34 cellular contexts compared by ENCODE assay signal in genomic region chr7:84314263-84314662, GRCh38.
"Had no signal": no experiment of that assay in that cellular context is flagged by ENCODE, and none has a peak within 500 bp of the region (broad histone marks: within the 10 kb centered on the region; RNA-seq: fewer than 3 reads in every experiment).

No MANE protein-coding gene starts in this region.

- H3K4me2 ChIP-seq: smooth muscle cell had no signal

- H3K36me3 Mint-ChIP-seq: activated CD4-positive, alpha-beta memory T cell treated with anti-CD3 and anti-CD28 coated beads for 36 hours; activated naive CD8-positive, alpha-beta T cell treated with anti-CD3 and anti-CD28 coated beads for 36 hours; brain; stimulated activated naive B cell treated with anti-CD40 and anti-IgM and Interleukin-4, amounts not matched to agents 10 μg/mL and 1 μg/mL and 100 μg/mL, for 72 hours had no signal

- H3K36me3 ChIP-seq: adrenal gland, cardiac muscle cell, left lung, lower lobe of right lung, neutrophil, stomach, suprapubic skin, tibial artery had no signal

- H3K27ac ChIP-seq: adrenal gland, cardiac muscle cell, coronary artery, foreskin keratinocyte, left lung, lower lobe of right lung, neutrophil, stomach, suprapubic skin, tibial artery, VCaP had no signal

- H3K4me1 Mint-ChIP-seq: activated naive CD8-positive, alpha-beta T cell treated with anti-CD3 and anti-CD28 coated beads for 36 hours; brain; nephron progenitor cell; stimulated activated naive B cell treated with anti-CD40 and anti-IgM and Interleukin-4, amounts not matched to agents 10 μg/mL and 1 μg/mL and 100 μg/mL, for 72 hours had no signal

- H3K4me3 Mint-ChIP-seq: activated CD4-positive, alpha-beta memory T cell treated with anti-CD3 and anti-CD28 coated beads for 36 hours; activated naive CD4-positive, alpha-beta T cell treated with anti-CD3 and anti-CD28 coated beads for 36 hours; activated naive CD8-positive, alpha-beta T cell treated with anti-CD3 and anti-CD28 coated beads for 36 hours; activated T-helper 1 cell treated with anti-CD3 and anti-CD28 coated beads, Interleukin-12 subunit alpha, Interleukin-12 subunit beta, Interleukin-2, Interleukin-4 antibody, amounts not matched to agents 30 ng/mL and 10 ng/mL and 1 ng/mL, durations not matched to agents 14 hours and 24 hours and 36 hours; brain; effector memory CD8-positive, alpha-beta T cell; nephron progenitor cell; stimulated activated naive B cell treated with anti-CD40 and anti-IgM and Interleukin-4, amounts not matched to agents 10 μg/mL and 1 μg/mL and 100 μg/mL, for 72 hours; T-helper 1 cell treated with Interleukin-12 subunit alpha and Interleukin-12 subunit beta and Interleukin-4 antibody, amounts not matched to agents 30 μg/mL and 1 μg/mL, for 36 hours had no signal

- H3K27ac Mint-ChIP-seq: activated CD4-positive, alpha-beta memory T cell treated with anti-CD3 and anti-CD28 coated beads for 36 hours; activated naive CD4-positive, alpha-beta T cell treated with anti-CD3 and anti-CD28 coated beads for 36 hours; activated naive CD8-positive, alpha-beta T cell treated with anti-CD3 and anti-CD28 coated beads for 36 hours; activated T-helper 1 cell treated with anti-CD3 and anti-CD28 coated beads, Interleukin-12 subunit alpha, Interleukin-12 subunit beta, Interleukin-2, Interleukin-4 antibody, amounts not matched to agents 30 ng/mL and 10 ng/mL and 1 ng/mL, durations not matched to agents 14 hours and 24 hours and 36 hours; brain; effector memory CD8-positive, alpha-beta T cell; nephron progenitor cell; stimulated activated naive B cell treated with anti-CD40 and anti-IgM and Interleukin-4, amounts not matched to agents 10 μg/mL and 1 μg/mL and 100 μg/mL, for 72 hours; T-helper 1 cell treated with Interleukin-12 subunit alpha and Interleukin-12 subunit beta and Interleukin-4 antibody, amounts not matched to agents 30 μg/mL and 1 μg/mL, for 36 hours had no signal

- H3K4me1 ChIP-seq: adrenal gland, foreskin keratinocyte, left lung, lower lobe of right lung, stomach, suprapubic skin, tibial artery had no signal

- H3K9me3 ChIP-seq: adrenal gland, left lung, lower lobe of right lung, neutrophil, stomach, suprapubic skin, tibial artery had no signal

- DNase-seq: activated CD4-positive, alpha-beta memory T cell treated with anti-CD3 and anti-CD28 coated beads for 36 hours; activated CD4-positive, alpha-beta T cell treated with anti-CD3 and anti-CD28 coated beads for 4 hours; activated CD8-positive, alpha-beta memory T cell treated with anti-CD3 and anti-CD28 coated beads, Interleukin-2, amount 50 U/mL, for 4 hours; activated effector memory CD4-positive, alpha-beta T cell treated with anti-CD3 and anti-CD28 coated beads, Interleukin-2, amount 50 U/mL, for 16 hours; activated naive CD4-positive, alpha-beta T cell treated with anti-CD3 and anti-CD28 coated beads for 36 hours; activated naive CD8-positive, alpha-beta T cell treated with anti-CD3 and anti-CD28 coated beads for 36 hours; activated T-cell treated with anti-CD3 and anti-CD28 coated beads, Interleukin-2, amount 50 U/mL, for 1 hour; adrenal gland; aorta; effector memory CD8-positive, alpha-beta T cell; erythroblast; foreskin keratinocyte; left lung; lower lobe of right lung; mesenchymal stem cell; nephron progenitor cell; stimulated activated CD4-positive, alpha-beta T cell treated with anti-CD3 and anti-CD28 coated beads, Interleukin-1b, Interleukin-23, amount 100 ng/mL, for 48 hours; stimulated activated CD4-positive, alpha-beta T cell treated with anti-CD3 and anti-CD28 coated beads, Interleukin-4, amount 100 ng/mL, for 4 hours; stimulated activated CD8-positive, alpha-beta memory T cell treated with anti-CD3 and anti-CD28 coated beads, Interleukin-4, amount 100 ng/mL, for 48 hours; stimulated activated naive B cell treated with anti-CD40 and anti-IgM and Interleukin-4, amounts not matched to agents 10 μg/mL and 1 μg/mL and 100 μg/mL, for 72 hours; stomach; T-helper 9 cell; tibial artery had no signal

- H3K9me3 Mint-ChIP-seq: activated CD4-positive, alpha-beta memory T cell treated with anti-CD3 and anti-CD28 coated beads for 36 hours; activated naive CD4-positive, alpha-beta T cell treated with anti-CD3 and anti-CD28 coated beads for 36 hours; activated naive CD8-positive, alpha-beta T cell treated with anti-CD3 and anti-CD28 coated beads for 36 hours; activated T-helper 1 cell treated with anti-CD3 and anti-CD28 coated beads, Interleukin-12 subunit alpha, Interleukin-12 subunit beta, Interleukin-2, Interleukin-4 antibody, amounts not matched to agents 30 ng/mL and 10 ng/mL and 1 ng/mL, durations not matched to agents 14 hours and 24 hours and 36 hours; nephron progenitor cell; stimulated activated naive B cell treated with anti-CD40 and anti-IgM and Interleukin-4, amounts not matched to agents 10 μg/mL and 1 μg/mL and 100 μg/mL, for 72 hours; T-helper 1 cell treated with Interleukin-12 subunit alpha and Interleukin-12 subunit beta and Interleukin-4 antibody, amounts not matched to agents 30 μg/mL and 1 μg/mL, for 36 hours had no signal

- H3K27me3 ChIP-seq: adrenal gland, cardiac muscle cell, foreskin keratinocyte, left lung, neutrophil, stomach, suprapubic skin, tibial artery had no signal

- H3K4me3 ChIP-seq: adrenal gland, cardiac muscle cell, coronary artery, left lung, lower lobe of right lung, smooth muscle cell, suprapubic skin, tibial artery had no signal

- ATAC-seq: effector memory CD8-positive, alpha-beta T cell; foreskin keratinocyte; left lung; lower lobe of right lung; stimulated activated naive B cell treated with anti-CD40 and anti-IgM and Interleukin-4, amounts not matched to agents 10 μg/mL and 1 μg/mL and 100 μg/mL, for 72 hours had no signal

- H3K27me3 Mint-ChIP-seq: activated CD4-positive, alpha-beta memory T cell treated with anti-CD3 and anti-CD28 coated beads for 36 hours; activated naive CD8-positive, alpha-beta T cell treated with anti-CD3 and anti-CD28 coated beads for 36 hours; brain; effector memory CD8-positive, alpha-beta T cell; stimulated activated naive B cell treated with anti-CD40 and anti-IgM and Interleukin-4, amounts not matched to agents 10 μg/mL and 1 μg/mL and 100 μg/mL, for 72 hours had no signal

- FAIRE-seq: islet of Langerhans, TTC549 had no signal
